ENCODE assay signal across 8 cellular contexts in genomic region chr19:48446579-48446978, GRCh38. TPM values are rescaled to one million over a fixed set of nuclear protein-coding genes. Genes with fewer than 3 reads are reported as not detected.
DNase-seq lines count a peak whose midpoint lies in the region; ATAC-seq and TF ChIP-seq lines count a peak whose summit lies in the region.

No MANE protein-coding gene starts in this region.

- H2AFZ ChIP-seq in OCI-LY7 (ENCODE audit: low read length), result no peak overlapping the region

- peak overlapping the region; percentile 82 for H3K4me2 ChIP-seq in OCI-LY7 (ENCODE audit: low read length)

- no peak for DNase-seq in CD4-positive, alpha-beta memory T cell
- DNase-seq in OCI-LY7 (ENCODE audit: low spot score) (no peak), endothelial cell (ENCODE audit: low spot score) (no peak), midbrain (lab: John Stamatoyannopoulos, UW) (no peak)

- peak overlapping the region; percentile 86 to 94 (median 90) for H3K4me3 Mint-ChIP-seq in CD4-positive, alpha-beta memory T cell
- peak overlapping the region; percentile 95 for H3K4me3 Mint-ChIP-seq in endothelial cell (ENCODE audit: unreplicated experiment)

- H3K27ac ChIP-seq in CD4-positive, alpha-beta memory T cell (ENCODE audit: low read depth, low read length), result peak overlapping the region; percentile 83
- H3K27ac ChIP-seq in OCI-LY7 (ENCODE audit: low read depth, low read length, poor library complexity, severe bottlenecking) (peak overlapping the region; percentile 70), neutrophil (no peak overlapping the region)

- intact Hi-C loops in CD4-positive, alpha-beta memory T cell (cut with micrococcal nuclease), result loop anchor here (5.0 kb wide), 1 partner anchor 66 kb away; the partner anchor contains the start of gene LMTK3
- intact Hi-C loops in OCI-LY7 (cut with micrococcal nuclease; ENCODE audit: unreplicated experiment), result loop anchor here (5.0 kb wide), 1 partner anchor 54 kb away; the partner anchor contains the start of genes GRIN2D and KDELR1

- H3K27me3 Mint-ChIP-seq in CD4-positive, alpha-beta memory T cell, result peaks cover 6 to 14% of the 10 kb centered on the region in 2 donors
- peaks cover 20% of the 10 kb centered on the region for H3K27me3 Mint-ChIP-seq in endothelial cell (ENCODE audit: unreplicated experiment)

- ATAC-seq in GM19035 (IDR thresholded peaks at IDR 0.05; ENCODE audit: unreplicated experiment) (no peak), HG03342 (IDR thresholded peaks at IDR 0.05; ENCODE audit: unreplicated experiment) (no peak), HG02588 (IDR thresholded peaks at IDR 0.05; ENCODE audit: unreplicated experiment) (no peak)

- peaks cover 33 to 42% of the 10 kb centered on the region in 2 donors for H3K36me3 Mint-ChIP-seq in CD4-positive, alpha-beta memory T cell
- peaks cover 19% of the 10 kb centered on the region for H3K36me3 Mint-ChIP-seq in endothelial cell (ENCODE audit: low read depth, unreplicated experiment)

- peaks cover 0 to 2% (median 0%) of the 10 kb centered on the region in 8 donors for H3K9me3 Mint-ChIP-seq in CD4-positive, alpha-beta memory T cell
- no peaks in the 10 kb centered on the region for H3K9me3 Mint-ChIP-seq in endothelial cell (ENCODE audit: unreplicated experiment)

- peaks cover 19 to 45% (median 32%) of the 10 kb centered on the region in 4 donors for H3K4me1 Mint-ChIP-seq in CD4-positive, alpha-beta memory T cell
- H3K4me1 Mint-ChIP-seq in endothelial cell (ENCODE audit: unreplicated experiment), result peaks cover 16% of the 10 kb centered on the region

- POLR2A ChIA-PET in CD4-positive, alpha-beta memory T cell (lab: Charles Lee; ENCODE audit: partially characterized antibody), result interaction anchor here (0.8 to 1.0 kb wide), 5 partner anchors 21 to 83 kb away, joined by 3 read pairs; partner anchors contain the start of gene TMEM143
- POLR2A ChIA-PET in OCI-LY7 (lab: Charles Lee), result no interaction called here

- H3K4me1 ChIP-seq in CD4-positive, alpha-beta memory T cell (ENCODE audit: insufficient read depth, low read length), result peaks cover 25% of the 10 kb centered on the region
- H3K4me1 ChIP-seq in OCI-LY7 (ENCODE audit: insufficient read depth, low read length, poor library complexity, severe bottlenecking) (peaks cover 26% of the 10 kb centered on the region), neutrophil (ENCODE audit: control insufficient read depth in 1 of 2, insufficient read depth in 1 of 2, low read depth in 1 of 2, low read length in 1 of 2) (peaks cover 25 to 27% of the 10 kb centered on the region in 2 experiments)

- H3K27ac Mint-ChIP-seq in CD4-positive, alpha-beta memory T cell, result peak overlapping the region in 6 of 7 donors; percentile 66 to 98 (median 90)
- peak overlapping the region; percentile 98 for H3K27ac Mint-ChIP-seq in endothelial cell (ENCODE audit: unreplicated experiment)

- H3K79me2 ChIP-seq in OCI-LY7 (ENCODE audit: insufficient read depth, low read depth, low read length), result peaks cover 29% of the 10 kb centered on the region

- H3K9me2 ChIP-seq in OCI-LY7 (ENCODE audit: insufficient read depth, low read length), result no peaks in the 10 kb centered on the region

- no peaks in the 10 kb centered on the region for H3K9me3 ChIP-seq in CD4-positive, alpha-beta memory T cell (ENCODE audit: control insufficient read depth in 1 of 2, low read length in 2 of 2)
- no peaks in the 10 kb centered on the region for H3K9me3 ChIP-seq in OCI-LY7 (ENCODE audit: low read length)
- H3K9me3 ChIP-seq in neutrophil, result no peaks in the 10 kb centered on the region

- H3K36me3 ChIP-seq in CD4-positive, alpha-beta memory T cell (ENCODE audit: insufficient read depth, low read length), result peaks cover 31% of the 10 kb centered on the region
- H3K36me3 ChIP-seq in OCI-LY7 (ENCODE audit: insufficient read depth, low read length) (peaks cover 46% of the 10 kb centered on the region), neutrophil (peaks cover 16% of the 10 kb centered on the region)

- peak overlapping the region; percentile 75 to 85 for H3K4me3 ChIP-seq in CD4-positive, alpha-beta memory T cell (ENCODE audit: low read length in 2 of 2)
- H3K4me3 ChIP-seq in OCI-LY7 (ENCODE audit: low read depth, low read length, poor library complexity, severe bottlenecking), result peak overlapping the region; percentile 97
- H3K4me3 ChIP-seq in neutrophil (ENCODE audit: low read depth in 1 of 2, low read length in 1 of 2), result peak overlapping the region; percentile 85 to 86

- BruUV-seq in OCI-LY7 (replicated peaks; lab: Mats Ljungman, UMichigan), result no TSS peak

- CTCF ChIA-PET in CD4-positive, alpha-beta memory T cell (lab: Charles Lee; ENCODE audit: partially characterized antibody), result interaction anchor here (0.8 kb wide), 1 partner anchor 547 kb away, joined by 3 read pairs; the partner anchor contains the start of genes GYS1 and RUVBL2
- CTCF ChIA-PET in OCI-LY7 (lab: Charles Lee; ENCODE audit: unreplicated experiment), result no interaction called here

- TF ChIP-seq CTCF in OCI-LY7 (conservative IDR thresholded peaks at IDR 0.05; ENCODE audit: low read length) (no peak), endothelial cell (IDR thresholded peaks at IDR 0.05; ENCODE audit: unreplicated experiment) (no peak), neutrophil (IDR thresholded peaks at IDR 0.05) (no peak)

- H4K20me1 ChIP-seq in OCI-LY7 (ENCODE audit: insufficient read depth, low read length), result no peaks in the 10 kb centered on the region

- H3K27me3 ChIP-seq in CD4-positive, alpha-beta memory T cell (ENCODE audit: insufficient read depth, low read length), result no peaks in the 10 kb centered on the region
- peaks cover 38% of the 10 kb centered on the region for H3K27me3 ChIP-seq in neutrophil

RNA-seq across cellular contexts. Expression of gene GRWD1, which starts 0.8 kb away (rescaled TPM):
- total RNA-seq in CD4-positive, alpha-beta memory T cell, result 10 to 100 TPM; 36.2 to 39.0 TPM
- 10 to 100 TPM; 44.4 to 52.8 TPM for polyA plus RNA-seq in CD4-positive, alpha-beta memory T cell
- 34.4 and 35.8 TPM in 2 replicates for total RNA-seq in OCI-LY7 (2014; rRNA removed; shearing (Covaris generic))
- total RNA-seq in OCI-LY7 (2022) (26.3 and 32.1 TPM in 2 replicates), endothelial cell (ENCODE audit: unreplicated experiment) (38.4 TPM)

RNA-seq across cellular contexts. Expression of gene KCNJ14, which starts 8.8 kb away (rescaled TPM):
- total RNA-seq in CD4-positive, alpha-beta memory T cell, result 1 to 10 TPM; 2.5 to 3.6 TPM
- under 1 TPM; 0.18 to 0.22 TPM for polyA plus RNA-seq in CD4-positive, alpha-beta memory T cell
- total RNA-seq in OCI-LY7 (2014; rRNA removed; shearing (Covaris generic)), result 0.57 and 0.85 TPM in 2 replicates
- total RNA-seq in OCI-LY7 (2022), result 2.5 and 2.6 TPM in 2 replicates
- 0.95 TPM for total RNA-seq in endothelial cell (ENCODE audit: unreplicated experiment)

RNA-seq across cellular contexts. Expression of gene CYTH2, which starts 22.6 kb away (rescaled TPM):
- 10 to 100 TPM; 74.9 to 89.0 TPM for total RNA-seq in CD4-positive, alpha-beta memory T cell
- 10 to 100 TPM; 30.1 to 31.3 TPM for polyA plus RNA-seq in CD4-positive, alpha-beta memory T cell
- total RNA-seq in OCI-LY7 (2014; rRNA removed; shearing (Covaris generic)), result 44.0 and 46.6 TPM in 2 replicates
- total RNA-seq in OCI-LY7 (2022) (53.2 and 74.8 TPM in 2 replicates), endothelial cell (ENCODE audit: unreplicated experiment) (165 TPM)

RNA-seq across cellular contexts. Expression of gene GRIN2D, which starts 53.1 kb away (rescaled TPM):
- under 1 TPM; 0.14 to 0.17 TPM for total RNA-seq in CD4-positive, alpha-beta memory T cell
- polyA plus RNA-seq in CD4-positive, alpha-beta memory T cell, result not detected
- total RNA-seq in OCI-LY7 (2014; rRNA removed; shearing (Covaris generic)), result not detected in 2 replicates
- total RNA-seq in OCI-LY7 (2022) (0.06 and 0.11 TPM in 2 replicates), endothelial cell (ENCODE audit: unreplicated experiment) (25.2 TPM)

RNA-seq across cellular contexts. Expression of gene KDELR1, which starts 55.2 kb away (rescaled TPM):
- 10 to 100 TPM; 58.8 to 63.2 TPM for total RNA-seq in CD4-positive, alpha-beta memory T cell
- 10 to 100 TPM; 17.7 to 28.8 TPM for polyA plus RNA-seq in CD4-positive, alpha-beta memory T cell
- 26.2 and 38.8 TPM in 2 replicates for total RNA-seq in OCI-LY7 (2014; rRNA removed; shearing (Covaris generic))
- total RNA-seq in OCI-LY7 (2022) (63.8 and 74.0 TPM in 2 replicates), endothelial cell (ENCODE audit: unreplicated experiment) (325 TPM)
